In the genomic region with DNA sequence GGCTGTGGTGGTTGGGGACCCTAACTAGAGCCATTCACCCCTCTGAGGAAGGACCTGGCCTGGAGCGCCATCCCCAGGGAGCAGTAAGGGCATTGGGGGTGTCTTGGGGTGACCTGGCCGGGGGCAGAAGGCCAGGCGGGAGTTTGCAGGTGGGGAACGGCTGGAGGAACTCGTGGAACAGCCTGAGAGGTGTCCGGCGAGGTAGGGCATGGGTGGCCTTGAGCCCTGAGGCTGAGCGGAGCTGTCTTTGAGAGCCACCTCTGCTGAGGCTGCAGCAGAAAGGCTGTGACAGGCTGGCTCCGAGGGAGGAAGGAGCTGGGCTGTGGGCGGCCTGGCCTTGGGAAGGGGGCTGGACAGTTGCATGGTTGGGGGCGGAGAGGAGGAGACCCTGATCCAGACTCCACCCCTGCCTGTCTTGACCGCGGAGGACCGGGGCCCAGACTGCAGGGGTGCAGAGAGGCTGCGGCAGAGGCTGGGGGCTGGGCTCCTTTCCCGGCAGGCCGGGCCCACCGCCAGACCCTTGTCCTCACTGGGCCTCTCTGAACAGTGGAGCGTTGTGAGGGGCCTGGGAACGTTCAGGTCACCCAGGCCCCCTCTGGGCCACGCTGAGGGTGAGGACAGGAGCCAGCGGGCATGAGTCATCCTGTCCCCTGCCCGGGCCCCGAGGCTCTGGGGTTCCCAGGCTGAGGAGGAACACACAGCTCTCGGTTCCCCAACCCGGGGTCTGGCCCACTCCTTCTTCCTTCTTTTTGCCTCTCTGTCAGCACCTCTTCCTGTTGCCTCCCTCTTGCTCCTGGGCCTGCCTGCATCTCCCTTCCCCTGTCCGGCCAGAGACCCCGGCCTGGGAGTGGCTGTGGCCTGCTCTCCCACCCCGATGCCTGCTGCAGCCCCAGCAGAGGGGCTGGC, we compare ENCODE assay signal across 1 cellular context.
TF ChIP-seq lines count a peak whose summit lies in the region.

No MANE protein-coding gene starts in this region.

TF ChIP-seq in HepG2, 621 proteins besides CTCF, POLR2A, EP300 and RAD21 (continued from another document):
- TF ChIP-seq, protein P1, sequence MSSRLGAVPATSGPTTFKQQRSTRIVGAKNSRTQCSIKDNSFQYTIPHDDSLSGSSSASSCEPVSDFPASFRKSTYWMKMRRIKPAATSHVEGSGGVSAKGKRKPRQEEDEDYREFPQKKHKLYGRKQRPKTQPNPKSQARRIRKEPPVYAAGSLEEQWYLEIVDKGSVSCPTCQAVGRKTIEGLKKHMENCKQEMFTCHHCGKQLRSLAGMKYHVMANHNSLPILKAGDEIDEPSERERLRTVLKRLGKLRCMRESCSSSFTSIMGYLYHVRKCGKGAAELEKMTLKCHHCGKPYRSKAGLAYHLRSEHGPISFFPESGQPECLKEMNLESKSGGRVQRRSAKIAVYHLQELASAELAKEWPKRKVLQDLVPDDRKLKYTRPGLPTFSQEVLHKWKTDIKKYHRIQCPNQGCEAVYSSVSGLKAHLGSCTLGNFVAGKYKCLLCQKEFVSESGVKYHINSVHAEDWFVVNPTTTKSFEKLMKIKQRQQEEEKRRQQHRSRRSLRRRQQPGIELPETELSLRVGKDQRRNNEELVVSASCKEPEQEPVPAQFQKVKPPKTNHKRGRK (CRISPR knock-in tag; IDR thresholded peaks at IDR 0.05), result no peak
- no peak for TF ChIP-seq ZNF138 (CRISPR knock-in tag; IDR thresholded peaks at IDR 0.05; ENCODE audit: low read depth)
